In genomic region chr9:115117999-115118470, GRCh38 we compare ENCODE assay signal across 8 cellular contexts. TPM values are rescaled to one million over a fixed set of nuclear protein-coding genes. Genes with fewer than 3 reads are reported as not detected.
DNase-seq lines count a peak whose midpoint lies in the region; ATAC-seq, FAIRE-seq and TF ChIP-seq lines count a peak whose summit lies in the region.

Gene TNC (minus strand): TSS chr9:115118157. CDS start chr9:115091018, 27,139 bp downstream.

- TF ChIP-seq EP300 in HepG2 (IDR thresholded peaks at IDR 0.05; ENCODE audit: low read depth in 2 of 2, low read length in 2 of 2) (no peak), HepG2 (CRISPR knock-in tag; IDR thresholded peaks at IDR 0.05; ENCODE audit: borderline replicate concordance) (no peak)

- H3K4me3 ChIP-seq in right lobe of liver = peak within 1 kb of the TSS in 2 of 3 donors; percentile 2 to 21
- H3K4me3 ChIP-seq in HepG2 (replicated peaks in 1 of 3; ENCODE audit: insufficient read depth in 1 of 3, low read depth in 2 of 3, low read length in 3 of 3) = no peak within 1 kb of the TSS
- H3K4me3 ChIP-seq in retinal pigment epithelial cell (ENCODE audit: low read length) = peak within 1 kb of the TSS; percentile 48

- CTCF ChIA-PET in HepG2 (lab: Yijun Ruan, JAX; ENCODE audit: low intra/inter-chr PET ratio, low total read pairs) = no interaction called here
- CTCF ChIA-PET in activated CD4-positive, alpha-beta memory T cell treated with anti-CD3 and anti-CD28 coated beads for 36 hours (lab: Charles Lee) = no interaction called here
- CTCF ChIA-PET in activated CD4-positive, alpha-beta memory T cell treated with anti-CD3 and anti-CD28 coated beads, Interleukin-2, amount 10 ng/mL, durations not matched to agents 7 days and 5 days (lab: Charles Lee) = no interaction called here

- H3K9me3 Mint-ChIP-seq in activated CD4-positive, alpha-beta memory T cell treated with anti-CD3 and anti-CD28 coated beads for 36 hours = no peaks in the 10 kb centered on the region
- H3K9me3 Mint-ChIP-seq in activated CD4-positive, alpha-beta memory T cell treated with anti-CD3 and anti-CD28 coated beads, Interleukin-2, amount 10 ng/mL, durations not matched to agents 7 days and 5 days = no peaks in the 10 kb centered on the region

- no peak within 1 kb of the TSS for H2AFZ ChIP-seq in HepG2 (ENCODE audit: low read length)

- ATAC-seq in right lobe of liver = peak; percentile 60 to 63 (median 60)
- ATAC-seq in HepG2 = no peak
- no peak for ATAC-seq in HG02970 (IDR thresholded peaks at IDR 0.05; ENCODE audit: low FRiP score, unreplicated experiment)

- H3K36me3 ChIP-seq in right lobe of liver (no peaks in the 10 kb centered on the region), HepG2 (replicated peaks in 1 of 2; ENCODE audit: control insufficient read depth in 1 of 2, insufficient read depth in 2 of 2, low read length in 2 of 2) (no peaks in the 10 kb centered on the region)

- H3K27me3 Mint-ChIP-seq in activated CD4-positive, alpha-beta memory T cell treated with anti-CD3 and anti-CD28 coated beads for 36 hours = peaks cover 72% of the 10 kb centered on the region
- peaks cover 67% of the 10 kb centered on the region for H3K27me3 Mint-ChIP-seq in activated CD4-positive, alpha-beta memory T cell treated with anti-CD3 and anti-CD28 coated beads, Interleukin-2, amount 10 ng/mL, durations not matched to agents 7 days and 5 days

- no peak for TF ChIP-seq RAD21 in HepG2 (CRISPR knock-in tag; IDR thresholded peaks at IDR 0.05)

- in situ Hi-C loops in HepG2 (cut with HindIII; ENCODE audit: extremely low pct_ligation_motif_present, low pct_unique_long_range_greater_than_20kb) = no loop called here

- H3K4me3 Mint-ChIP-seq in activated CD4-positive, alpha-beta memory T cell treated with anti-CD3 and anti-CD28 coated beads for 36 hours = no peak within 1 kb of the TSS
- no peak within 1 kb of the TSS for H3K4me3 Mint-ChIP-seq in activated CD4-positive, alpha-beta memory T cell treated with anti-CD3 and anti-CD28 coated beads, Interleukin-2, amount 10 ng/mL, durations not matched to agents 7 days and 5 days

- peaks cover 5% of the 10 kb centered on the region for H3K4me1 Mint-ChIP-seq in activated CD4-positive, alpha-beta memory T cell treated with anti-CD3 and anti-CD28 coated beads for 36 hours (ENCODE audit: low read depth)
- no peaks in the 10 kb centered on the region for H3K4me1 Mint-ChIP-seq in activated CD4-positive, alpha-beta memory T cell treated with anti-CD3 and anti-CD28 coated beads, Interleukin-2, amount 10 ng/mL, durations not matched to agents 7 days and 5 days

- H3K9ac ChIP-seq in HepG2 (ENCODE audit: insufficient read depth, low read depth, low read length) = no peak within 1 kb of the TSS

- FAIRE-seq in HepG2 (lab: Jason Lieb, UNC) = no peak

- intact Hi-C loops in right lobe of liver (cut with DNase I) = no loop called here
- intact Hi-C loops in HepG2 (cut with micrococcal nuclease; ENCODE audit: unreplicated experiment) = no loop called here
- intact Hi-C loops in activated CD4-positive, alpha-beta memory T cell treated with anti-CD3 and anti-CD28 coated beads for 36 hours (cut with micrococcal nuclease) = no loop called here

- no peak within 1 kb of the TSS for H3K4me2 ChIP-seq in HepG2 (ENCODE audit: low read depth, low read length)

- H3K4me1 ChIP-seq in right lobe of liver (peaks cover 0 to 13% (median 0%) of the 10 kb centered on the region in 4 donors), HepG2 (ENCODE audit: insufficient read depth, low read length) (no peaks in the 10 kb centered on the region)

- H3K36me3 Mint-ChIP-seq in activated CD4-positive, alpha-beta memory T cell treated with anti-CD3 and anti-CD28 coated beads for 36 hours = no peaks in the 10 kb centered on the region
- H3K36me3 Mint-ChIP-seq in activated CD4-positive, alpha-beta memory T cell treated with anti-CD3 and anti-CD28 coated beads, Interleukin-2, amount 10 ng/mL, durations not matched to agents 7 days and 5 days (ENCODE audit: low read depth) = no peaks in the 10 kb centered on the region

- H3K79me2 ChIP-seq in HepG2 (ENCODE audit: insufficient read depth, low read length) = no peaks in the 10 kb centered on the region

- no peaks in the 10 kb centered on the region for H4K20me1 ChIP-seq in HepG2 (ENCODE audit: insufficient read depth, low read length)

- WGBS in right lobe of liver (ENCODE audit: insufficient coverage, low coverage, low lambda C conversion rate, missing lambda C conversion rate) = 9% methylated on average over 17 of the region's 29 CpGs
- 51% methylated on average over 17 of the region's 29 CpGs for WGBS in HepG2 (ENCODE audit: low lambda C conversion rate)

- no peaks in the 10 kb centered on the region for H3K9me3 ChIP-seq in right lobe of liver
- H3K9me3 ChIP-seq in HepG2 (ENCODE audit: low read length) = no peaks in the 10 kb centered on the region

- H3K27ac ChIP-seq in right lobe of liver (no peak within 1 kb of the TSS), HepG2 (ENCODE audit: extremely low read length, insufficient read depth, low read length) (no peak within 1 kb of the TSS)

- H3K27me3 ChIP-seq in right lobe of liver (peaks cover 0 to 5% of the 10 kb centered on the region in 2 donors), HepG2 (ENCODE audit: control insufficient read depth in 1 of 2, insufficient read depth in 2 of 2, low read length in 2 of 2) (peaks cover 0 to 9% of the 10 kb centered on the region in 2 experiments; a peak in 2 of 5 replicates)

- DNase-seq in right lobe of liver (peak; percentile 36 to 53 (median 43)), HepG2 (ENCODE audit: low spot score) (no peak), anterior cingulate cortex (lab: John Stamatoyannopoulos, UW) (peak in 39 of 58 donors; percentile 3 to 70 (median 23)), hepatic stellate cell (ENCODE audit: low spot score) (peak; percentile 47), retinal pigment epithelial cell (ENCODE audit: low read depth) (no peak)
- DNase-seq in activated CD4-positive, alpha-beta memory T cell treated with anti-CD3 and anti-CD28 coated beads for 36 hours = no peak
- DNase-seq in activated CD4-positive, alpha-beta memory T cell treated with anti-CD3 and anti-CD28 coated beads, Interleukin-2, amount 10 ng/mL, durations not matched to agents 7 days and 5 days = no peak

- no TSS peak for BruUV-seq in HepG2 (replicated peaks; lab: Mats Ljungman, UMichigan)

- TF ChIP-seq CTCF in right lobe of liver (IDR thresholded peaks at IDR 0.05) (no peak), HepG2 (CRISPR knock-in tag; IDR thresholded peaks at IDR 0.05) (no peak), retinal pigment epithelial cell (conservative IDR thresholded peaks at IDR 0.05; ENCODE audit: low read depth, low read length) (no peak)

- POLR2A ChIA-PET in HepG2 (lab: Yijun Ruan, JAX) = no interaction called here
- POLR2A ChIA-PET in activated CD4-positive, alpha-beta memory T cell treated with anti-CD3 and anti-CD28 coated beads for 36 hours (lab: Charles Lee) = no interaction called here
- POLR2A ChIA-PET in activated CD4-positive, alpha-beta memory T cell treated with anti-CD3 and anti-CD28 coated beads, Interleukin-2, amount 10 ng/mL, durations not matched to agents 7 days and 5 days (lab: Charles Lee) = interaction anchor here (0.7 kb wide), 1 partner anchor 29 kb away, joined by 3 read pairs; no protein-coding TSS in a partner anchor

- H3K27ac Mint-ChIP-seq in activated CD4-positive, alpha-beta memory T cell treated with anti-CD3 and anti-CD28 coated beads for 36 hours = no peak within 1 kb of the TSS
- H3K27ac Mint-ChIP-seq in activated CD4-positive, alpha-beta memory T cell treated with anti-CD3 and anti-CD28 coated beads, Interleukin-2, amount 10 ng/mL, durations not matched to agents 7 days and 5 days = no peak within 1 kb of the TSS

- TF ChIP-seq POLR2A in right lobe of liver (IDR thresholded peaks at IDR 0.05) (no peak), HepG2 (IDR thresholded peaks at IDR 0.05; ENCODE audit: insufficient read depth in 1 of 2, low read depth in 2 of 2, low read length in 2 of 2) (no peak)

TF ChIP-seq in HepG2, 621 proteins besides CTCF, POLR2A, EP300 and RAD21:
- no peak for TF ChIP-seq BRCA1 (CRISPR knock-in tag; IDR thresholded peaks at IDR 0.05)
- TF ChIP-seq HOXA7 (CRISPR knock-in tag; IDR thresholded peaks at IDR 0.05) = no peak

RNA-seq across cellular contexts. Expression of gene TNC, which starts in this region (rescaled TPM):
- total RNA-seq in right lobe of liver (1 to 10 TPM; 1.7 to 9.3 (median 4.0) TPM), HepG2 (2016; rRNA removed; fragmentation: Illumina TruSeq; extraction: Trizol) (not detected in 2 replicates)
- total RNA-seq in HepG2 (2016; cell fraction: cytosol; rRNA removed; fragmentation: Illumina TruSeq; extraction: Trizol; ENCODE audit: low read depth) = not detected in 2 replicates
- total RNA-seq in HepG2 (2016; cell fraction: insoluble cytoplasmic fraction; rRNA removed; fragmentation: Illumina TruSeq; extraction: Trizol) = not detected in 2 replicates
- not detected in 2 replicates for total RNA-seq in HepG2 (2016; cell fraction: membrane; rRNA removed; fragmentation: Illumina TruSeq; extraction: Trizol)
- total RNA-seq in HepG2 (2016; cell fraction: nucleus; rRNA removed; fragmentation: Illumina TruSeq; extraction: Trizol) = not detected in 2 replicates
- not detected in 2 replicates for polyA plus RNA-seq in HepG2 (2011; rRNA removed)
- not detected in 2 replicates for polyA plus RNA-seq in HepG2 (2011; cell fraction: cytosol; rRNA removed)
- polyA plus RNA-seq in HepG2 (2011; cell fraction: nucleus; rRNA removed) = not detected in 2 replicates
- not detected in 2 replicates for polyA plus RNA-seq in HepG2 (2012)
- polyA plus RNA-seq in HepG2 (2016; cell fraction: cytosol; fragmentation: Illumina TruSeq; extraction: Trizol; ENCODE audit: low read depth) = not detected in 2 replicates
- not detected in 2 replicates for polyA plus RNA-seq in HepG2 (2016; cell fraction: insoluble cytoplasmic fraction; fragmentation: Illumina TruSeq; extraction: Trizol; ENCODE audit: low read depth)
- not detected in 2 replicates for polyA plus RNA-seq in HepG2 (2016; cell fraction: membrane; fragmentation: Illumina TruSeq; extraction: Trizol; ENCODE audit: low read depth)
- polyA plus RNA-seq in HepG2 (2016; cell fraction: nucleus; fragmentation: Illumina TruSeq; extraction: Trizol; ENCODE audit: insufficient read depth, low read depth) = not detected in 2 replicates
- 0.09 TPM in 1 of 2 replicates, not detected in the other for polyA minus RNA-seq in HepG2 (2011; rRNA and poly(A)+ RNA removed; ENCODE audit: low replicate concordance)
- not detected in 2 replicates for polyA minus RNA-seq in HepG2 (2011; cell fraction: cytosol; rRNA and poly(A)+ RNA removed)
- not detected in 2 replicates for polyA minus RNA-seq in HepG2 (2011; cell fraction: nucleus; rRNA and poly(A)+ RNA removed)
- 1 to 10 TPM in 1 of 2 experiments, under 1 TPM in 1; 0.52 to 1.2 TPM for total RNA-seq in activated CD4-positive, alpha-beta memory T cell treated with anti-CD3 and anti-CD28 coated beads for 36 hours
- total RNA-seq in activated CD4-positive, alpha-beta memory T cell treated with anti-CD3 and anti-CD28 coated beads, Interleukin-2, amount 10 ng/mL, durations not matched to agents 7 days and 5 days = under 1 TPM in 1 of 2 experiments, not detected in 1; 0.03 TPM

Comparison
In these comparisons a context has a peak if more than half of its experiments do, and no peak if none do; other contexts are left out.
1. ATAC-seq: peak in right lobe of liver (4 of 4); none in HepG2 (single experiment) and HG02970 (single experiment).
2. DNase-seq: peak in right lobe of liver (3 of 3), anterior cingulate cortex (39 of 58) and hepatic stellate cell (single experiment); none in HepG2 (single experiment), retinal pigment epithelial cell (single experiment), activated CD4-positive, alpha-beta memory T cell treated with anti-CD3 and anti-CD28 coated beads for 36 hours (single experiment) and activated CD4-positive, alpha-beta memory T cell treated with anti-CD3 and anti-CD28 coated beads, Interleukin-2, amount 10 ng/mL, durations not matched to agents 7 days and 5 days (single experiment).
3. H3K4me3 ChIP-seq: peak in right lobe of liver (2 of 3) and retinal pigment epithelial cell (single experiment); none in HepG2 (0 of 3).